In genomic region chr4:175325230-175325629, GRCh38 we compare ENCODE assay signal across 16 cellular contexts.
"Had no signal": no experiment of that assay in that cellular context is flagged by ENCODE, and none has a peak within 500 bp of the region (broad histone marks: within the 10 kb centered on the region; RNA-seq: fewer than 3 reads in every experiment).

No MANE protein-coding gene starts in this region.

- H3K27me3 Mint-ChIP-seq: activated CD4-positive, alpha-beta T cell treated with anti-CD3 and anti-CD28 coated beads, Interleukin-2, amount 10 ng/mL, durations not matched to agents 7 days and 5 days; activated naive CD8-positive, alpha-beta T cell; stimulated activated naive CD8-positive, alpha-beta T cell treated with anti-CD3 and anti-CD28 coated beads, Interleukin-15, amount 100 ng/mL, for 72 hours had no signal

- ATAC-seq: esophagus mucosa; foreskin keratinocyte; left cardiac atrium; right cardiac atrium; stimulated activated naive CD8-positive, alpha-beta T cell treated with anti-CD3 and anti-CD28 coated beads, Interleukin-15, amount 100 ng/mL, for 72 hours had no signal

- H3K4me3 Mint-ChIP-seq: activated CD4-positive, alpha-beta T cell treated with anti-CD3 and anti-CD28 coated beads, Interleukin-2, amount 10 ng/mL, durations not matched to agents 7 days and 5 days; activated naive CD8-positive, alpha-beta T cell; neural crest cell; stimulated activated naive CD8-positive, alpha-beta T cell treated with anti-CD3 and anti-CD28 coated beads, Interleukin-15, amount 100 ng/mL, for 72 hours; T-helper 2 cell treated with Interferon-gamma antibody and Interleukin-4, amounts not matched to agents 5 μg/mL and 100 μg/mL, for 36 hours had no signal

- H3K27me3 ChIP-seq: colonic mucosa, foreskin keratinocyte had no signal

- H3K27ac ChIP-seq: colonic mucosa, foreskin keratinocyte, prostate gland had no signal

- H3K4me3 ChIP-seq: colonic mucosa, lung, prostate gland had no signal

- H3K4me1 Mint-ChIP-seq: activated CD4-positive, alpha-beta T cell treated with anti-CD3 and anti-CD28 coated beads, Interleukin-2, amount 10 ng/mL, durations not matched to agents 7 days and 5 days; stimulated activated naive CD8-positive, alpha-beta T cell treated with anti-CD3 and anti-CD28 coated beads, Interleukin-15, amount 100 ng/mL, for 72 hours had no signal

- H3K36me3 Mint-ChIP-seq: activated naive CD8-positive, alpha-beta T cell had no signal

- H3K36me3 ChIP-seq: colonic mucosa, prostate gland had no signal

- DNase-seq: activated CD4-positive, alpha-beta T cell treated with anti-CD3 and anti-CD28 coated beads, Interleukin-2, amount 10 ng/mL, durations not matched to agents 7 days and 5 days; activated CD8-positive, alpha-beta memory T cell treated with anti-CD3 and anti-CD28 coated beads for 24 hours; activated gamma-delta T cell treated with Interleukin-2 at 50 U/mL for 16 hours; colonic mucosa; foreskin keratinocyte; left cardiac atrium; right cardiac atrium; small intestine; stimulated activated naive CD8-positive, alpha-beta T cell treated with anti-CD3 and anti-CD28 coated beads, Interleukin-15, amount 100 ng/mL, for 72 hours; SW 1271 had no signal

- H3K9me3 Mint-ChIP-seq: activated CD4-positive, alpha-beta T cell treated with anti-CD3 and anti-CD28 coated beads, Interleukin-2, amount 10 ng/mL, durations not matched to agents 7 days and 5 days; stimulated activated naive CD8-positive, alpha-beta T cell treated with anti-CD3 and anti-CD28 coated beads, Interleukin-15, amount 100 ng/mL, for 72 hours had no signal

- H3K27ac Mint-ChIP-seq: activated CD4-positive, alpha-beta T cell treated with anti-CD3 and anti-CD28 coated beads, Interleukin-2, amount 10 ng/mL, durations not matched to agents 7 days and 5 days; activated naive CD8-positive, alpha-beta T cell; stimulated activated naive CD8-positive, alpha-beta T cell treated with anti-CD3 and anti-CD28 coated beads, Interleukin-15, amount 100 ng/mL, for 72 hours; T-helper 2 cell treated with Interferon-gamma antibody and Interleukin-4, amounts not matched to agents 5 μg/mL and 100 μg/mL, for 36 hours had no signal

- H3K4me1 ChIP-seq: colonic mucosa, foreskin keratinocyte, prostate gland had no signal

- H3K9me3 ChIP-seq: colonic mucosa, prostate gland had no signal
